ENCODE assay signal across 11 cellular contexts in genomic region chr2:166651991-166652390, GRCh38.
DNase-seq lines count a peak whose midpoint lies in the region; TF ChIP-seq lines count a peak whose summit lies in the region.
"Had no signal": no experiment of that assay in that cellular context is flagged by ENCODE, and none has a peak within 500 bp of the region (broad histone marks: within the 10 kb centered on the region; RNA-seq: fewer than 3 reads in every experiment).

No MANE protein-coding gene starts in this region.

- TF ChIP-seq CTCF in GM10248 (IDR thresholded peaks at IDR 0.05; ENCODE audit: control extremely low read depth, extremely low read depth, low read depth, missing control alignments): no peak

- in situ Hi-C loops in SK-MEL-5 (cut with HindIII; ENCODE audit: low pct_unique_long_range_greater_than_20kb, low sequenced_read_pairs): no loop called here

- POLR2A ChIA-PET in GM10248 (lab: Yijun Ruan, JAX): no interaction called here

- peak; percentile 26 for DNase-seq in DMS53 (lab: John Stamatoyannopoulos, UW)
- DNase-seq in DMS53 treated with DMSO at 0.1 percent for 48 hours (lab: John Stamatoyannopoulos, UW; ENCODE audit: unreplicated experiment): no peak
- DNase-seq in COLO829 (ENCODE audit: low spot score): peak; percentile 58
- DNase-seq in SK-MEL-5 (ENCODE audit: low read depth, low spot score): peak; percentile 70
- DNase-seq in NCI-H128 (lab: John Stamatoyannopoulos, UW; ENCODE audit: unreplicated experiment): no peak
- DNase-seq in GM10248 (ENCODE audit: extremely low spot score): no peak
- DNase-seq: CD4-positive, CD25-positive, alpha-beta regulatory T cell; CD8-positive, alpha-beta T cell; DMS 273 treated with DMSO at 0.1 percent for 48 hours; DND-41; H9 had no signal

- CTCF ChIA-PET in GM10248 (lab: Yijun Ruan, JAX): no interaction called here

Comparison
In these comparisons a context has a peak if more than half of its experiments do, and no peak if none do; other contexts are left out.
1. DNase-seq: peak in DMS53 (single experiment), COLO829 (single experiment) and SK-MEL-5 (single experiment); none in DMS53 treated with DMSO at 0.1 percent for 48 hours (single experiment), NCI-H128 (single experiment) and GM10248 (single experiment).